In the genomic region with DNA sequence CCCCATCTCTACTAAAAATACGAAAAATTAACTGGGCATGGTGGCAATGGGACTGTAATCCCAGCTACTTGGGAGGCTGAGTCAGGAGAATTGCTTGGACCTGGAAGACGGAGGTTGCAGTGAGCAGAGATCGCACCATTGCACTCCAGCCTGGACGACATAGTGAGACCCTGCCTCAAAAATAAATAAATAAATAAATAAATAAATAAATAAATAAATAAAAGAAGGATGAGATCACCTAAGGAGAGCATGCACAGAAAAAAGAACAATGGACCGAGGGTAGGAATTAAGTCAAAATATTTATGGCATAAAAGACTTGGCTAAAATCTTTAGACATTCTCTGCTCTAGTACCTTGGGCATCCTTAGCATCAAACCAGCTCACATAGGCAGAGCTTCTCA, we compare ENCODE assay signal across 10 cellular contexts.
"Had no signal": no experiment of that assay in that cellular context is flagged by ENCODE, and none has a peak within 500 bp of the region (broad histone marks: within the 10 kb centered on the region; RNA-seq: fewer than 3 reads in every experiment).

No MANE protein-coding gene starts in this region.

- H3K36me3 ChIP-seq: HAP-1 had no signal

- H3K4me3 ChIP-seq: GM23248, GM23338, HAP-1 had no signal

- H3K27ac ChIP-seq: GM23248 had no signal

- H3K4me2 ChIP-seq: GM23338 had no signal

- DNase-seq: GM23248, GOT3, H7, H9, HCEC 1CT had no signal

- H3K27ac Mint-ChIP-seq: GM23338, H9 had no signal

- FAIRE-seq: H1, H54 had no signal

- H3K9me3 Mint-ChIP-seq: GM23338, H9 had no signal

- H3K9me3 ChIP-seq: HAP-1 had no signal

- H3K4me3 Mint-ChIP-seq: GM23338, H9 had no signal

- ATAC-seq: GM23338, HCT116 had no signal

- H3K4me1 Mint-ChIP-seq: GM23338, H9 had no signal
